9 cellular contexts compared by ENCODE assay signal in genomic region chr13:51169303-51170127, GRCh38. TPM values are rescaled to one million over a fixed set of nuclear protein-coding genes. Genes with fewer than 3 reads are reported as not detected.
"Had no signal": no experiment of that assay in that cellular context is flagged by ENCODE, and none has a peak within 500 bp of the region (broad histone marks: within the 10 kb centered on the region; RNA-seq: fewer than 3 reads in every experiment).

No MANE protein-coding gene starts in this region.

RNA-seq across cellular contexts. Expression of gene FAM124A, which starts 52.7 kb away (rescaled TPM):
- total RNA-seq: activated naive CD4-positive, alpha-beta T cell treated with anti-CD3 and anti-CD28 coated beads for 36 hours had no signal

RNA-seq across cellular contexts. Expression of gene C13orf42, which starts 58.4 kb away (rescaled TPM):
- total RNA-seq: activated CD4-positive, alpha-beta memory T cell treated with anti-CD3 and anti-CD28 coated beads, Interleukin-2, amount 10 ng/mL, durations not matched to agents 7 days and 5 days; activated CD4-positive, alpha-beta T cell treated with anti-CD3 and anti-CD28 coated beads for 36 hours; activated CD8-positive, alpha-beta memory T cell treated with anti-CD3 and anti-CD28 coated beads for 36 hours; activated naive CD4-positive, alpha-beta T cell treated with anti-CD3 and anti-CD28 coated beads for 36 hours; activated T-helper 17 cell treated with anti-CD3 and anti-CD28 coated beads, Interleukin-2, amount 50 U/mL, for 72 hours; astrocyte; Right ventricle myocardium inferior; T-helper 2 cell treated with Interferon-gamma antibody and Interleukin-4, amounts not matched to agents 100 ng/mL and 5 ng/mL, for 36 hours had no signal
- polyA plus RNA-seq: SK-N-SH had no signal
